ENCODE assay signal across 13 cellular contexts in the genomic region with DNA sequence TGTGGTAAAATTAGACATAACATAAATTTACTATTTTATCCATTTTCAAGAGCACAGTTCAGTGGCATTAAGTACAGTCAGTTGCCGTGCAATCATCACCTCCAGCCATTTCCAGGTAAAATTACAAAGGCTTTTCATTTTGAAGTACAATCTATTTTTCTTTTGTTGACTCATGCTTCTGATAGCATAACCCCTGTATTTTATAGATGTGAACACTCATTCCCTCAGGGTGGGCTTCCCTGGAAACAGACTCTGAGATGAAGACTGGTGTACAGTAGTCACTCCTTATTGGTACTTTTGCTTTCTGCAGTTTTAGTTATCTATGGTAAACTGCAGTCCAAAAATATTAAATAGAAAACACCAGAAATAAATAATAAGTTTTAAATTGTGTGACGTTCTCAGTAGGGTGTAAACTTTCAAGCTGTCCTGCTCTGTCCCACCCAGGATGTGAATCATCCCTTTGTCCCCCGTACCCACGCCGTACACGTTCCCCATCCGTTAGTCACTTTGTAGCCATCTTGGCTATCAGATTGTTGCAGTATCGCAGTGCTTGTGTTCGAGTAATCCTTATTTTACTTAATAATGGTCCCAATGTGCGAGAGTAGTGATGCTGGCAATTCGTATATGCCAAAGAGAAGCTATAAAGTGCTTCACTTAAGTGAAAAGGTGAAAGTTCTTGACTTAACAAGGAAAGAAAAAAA. TPM values are rescaled to one million over a fixed set of nuclear protein-coding genes. Genes with fewer than 3 reads are reported as not detected.
DNase-seq lines count a peak whose midpoint lies in the region; ATAC-seq, FAIRE-seq and TF ChIP-seq lines count a peak whose summit lies in the region.
"Had no signal": no experiment of that assay in that cellular context is flagged by ENCODE, and none has a peak within 500 bp of the region (broad histone marks: within the 10 kb centered on the region; RNA-seq: fewer than 3 reads in every experiment).

No MANE protein-coding gene starts in this region.

- peak; percentile 63 for FAIRE-seq in RCC 7860 (lab: Jason Lieb, UNC)

- H3K27ac Mint-ChIP-seq in progenitor cell of endocrine pancreas, result peak overlapping the region; percentile 80
- H3K27ac Mint-ChIP-seq: activated naive CD8-positive, alpha-beta T cell treated with anti-CD3 and anti-CD28 coated beads for 36 hours had no signal

- peak overlapping the region in 41 of 59 donors; percentile 1 to 55 (median 29) for H3K4me3 ChIP-seq in dorsolateral prefrontal cortex
- H3K4me3 ChIP-seq: ovary, SJCRH30 had no signal

- H3K27me3 ChIP-seq in dorsolateral prefrontal cortex, result no peaks in the 10 kb centered on the region
- H3K27me3 ChIP-seq: ovary, SJCRH30 had no signal

- DNase-seq in HPDE6-E6E7 (ENCODE audit: extremely low spot score), result peak; percentile 52
- DNase-seq in RCC 7860 (ENCODE audit: low spot score), result peak; percentile 70
- no peak for DNase-seq in dorsolateral prefrontal cortex
- DNase-seq in progenitor cell of endocrine pancreas (ENCODE audit: low spot score, unreplicated experiment), result no peak
- DNase-seq in NCI-H1436 treated with DMSO at 0.1 percent for 48 hours (lab: John Stamatoyannopoulos, UW), result no peak
- DNase-seq in NK-92 (lab: John Stamatoyannopoulos, UW; ENCODE audit: unreplicated experiment), result no peak
- DNase-seq: activated naive CD8-positive, alpha-beta T cell treated with anti-CD3 and anti-CD28 coated beads for 36 hours; cortex of kidney; NCI-H1105; NCI-H524; ovary had no signal

- intact Hi-C loops in dorsolateral prefrontal cortex (cut with DNase I), result no loop called here

- H3K4me1 Mint-ChIP-seq in progenitor cell of endocrine pancreas (ENCODE audit: low read depth), result peaks cover 23% of the 10 kb centered on the region
- H3K4me1 Mint-ChIP-seq: activated naive CD8-positive, alpha-beta T cell treated with anti-CD3 and anti-CD28 coated beads for 36 hours had no signal

- TF ChIP-seq CTCF in dorsolateral prefrontal cortex (IDR thresholded peaks at IDR 0.05 in 54 of 56, conservative IDR thresholded peaks at IDR 0.05 in 2 of 56; ENCODE audit: low read depth in 1 of 56, partially characterized antibody in 56 of 56), result no peak
- no peak for TF ChIP-seq CTCF in progenitor cell of endocrine pancreas (IDR thresholded peaks at IDR 0.05; ENCODE audit: unreplicated experiment)

- no peak for ATAC-seq in HG02870 (IDR thresholded peaks at IDR 0.05; ENCODE audit: unreplicated experiment)

- H3K4me3 Mint-ChIP-seq in progenitor cell of endocrine pancreas (ENCODE audit: low read depth), result no peak overlapping the region
- H3K4me3 Mint-ChIP-seq: activated naive CD8-positive, alpha-beta T cell treated with anti-CD3 and anti-CD28 coated beads for 36 hours had no signal

- H3K36me3 Mint-ChIP-seq in progenitor cell of endocrine pancreas (ENCODE audit: insufficient read depth), result peaks cover 10% of the 10 kb centered on the region

- peaks cover 13% of the 10 kb centered on the region for H3K9me3 Mint-ChIP-seq in progenitor cell of endocrine pancreas (ENCODE audit: low read depth)
- H3K9me3 Mint-ChIP-seq: activated naive CD8-positive, alpha-beta T cell treated with anti-CD3 and anti-CD28 coated beads for 36 hours had no signal

- peak overlapping the region in 49 of 59 donors; percentile 0 to 80 (median 52) for H3K27ac ChIP-seq in dorsolateral prefrontal cortex
- H3K27ac ChIP-seq: ovary, SJCRH30 had no signal

- H3K27me3 Mint-ChIP-seq in progenitor cell of endocrine pancreas, result no peaks in the 10 kb centered on the region
- H3K27me3 Mint-ChIP-seq: activated naive CD8-positive, alpha-beta T cell treated with anti-CD3 and anti-CD28 coated beads for 36 hours had no signal

RNA-seq across cellular contexts. Expression of a gene that starts 41.1 kb away (rescaled TPM):
- 100 to 1,000 TPM in 1 of 120 experiments, 10 to 100 TPM in 119; 42.6 to 115 (median 62.1) TPM for total RNA-seq in dorsolateral prefrontal cortex
- total RNA-seq in progenitor cell of endocrine pancreas, result 57.1 and 64.1 TPM in 2 replicates

Comparison
In these comparisons a context has a peak if more than half of its experiments do, and no peak if none do; other contexts are left out.
1. DNase-seq: peak in HPDE6-E6E7 (single experiment) and RCC 7860 (single experiment); none in dorsolateral prefrontal cortex (0 of 10), progenitor cell of endocrine pancreas (single experiment), NCI-H1436 treated with DMSO at 0.1 percent for 48 hours (single experiment) and NK-92 (single experiment).